1 cellular context compared by ENCODE assay signal in the genomic region with DNA sequence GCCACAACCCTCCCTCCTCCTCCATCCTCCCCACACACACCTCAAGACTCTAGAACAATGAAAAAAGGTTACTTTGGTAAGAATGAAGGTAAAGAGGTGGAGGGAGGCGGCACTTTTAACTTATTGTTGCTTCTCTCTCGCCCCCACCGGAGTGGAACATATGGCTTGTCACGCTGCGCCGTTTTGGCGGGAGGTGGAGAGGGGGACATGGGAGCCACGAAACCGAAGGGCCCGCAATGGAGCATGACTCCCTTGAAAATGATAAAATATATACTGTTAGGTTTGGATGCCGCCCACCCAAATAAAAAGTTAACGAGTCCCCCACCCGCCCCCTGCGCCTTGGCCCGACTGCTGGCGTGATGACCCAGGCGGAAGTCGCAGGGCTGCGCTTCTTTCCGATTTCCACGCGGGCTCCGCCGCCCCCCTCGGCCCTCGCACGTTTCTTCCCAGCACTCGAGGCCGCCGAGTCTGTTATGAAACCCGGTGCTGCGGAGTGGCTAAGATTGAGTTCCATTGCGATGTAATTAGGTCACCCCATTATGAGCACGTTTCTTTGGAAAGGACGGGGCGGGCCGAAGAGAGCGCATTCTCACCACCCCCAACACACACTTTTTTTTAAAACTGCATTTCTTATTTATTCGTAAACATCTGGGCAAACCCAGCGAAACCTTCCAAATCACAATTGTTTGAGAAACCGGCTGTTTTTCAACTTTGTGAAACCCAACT.
TF ChIP-seq lines count a peak whose summit lies in the region.

No MANE protein-coding gene starts in this region.

TF ChIP-seq in A549, 52 proteins besides CTCF, POLR2A, EP300 and RAD21 (continued from another document):
- TF ChIP-seq TFCP2L1 (CRISPR knock-in tag; IDR thresholded peaks at IDR 0.05) (peak; percentile 71; the same call in 1 of the 2 replicates), RCOR1 (IDR thresholded peaks at IDR 0.05; ENCODE audit: low read depth, low read length) (no peak), ZC3H11A (IDR thresholded peaks at IDR 0.05) (no peak), FOSL2 (IDR thresholded peaks at IDR 0.05) (no peak), FOSL2 (CRISPR knock-in tag; IDR thresholded peaks at IDR 0.05) (peak; percentile 24; the same call in 1 of the 2 replicates), EHF (CRISPR knock-in tag; IDR thresholded peaks at IDR 0.05) (peak; percentile 69; the same call in 1 of the 2 replicates), CEBPB (IDR thresholded peaks at IDR 0.05) (peak in 1 of 2 experiments; percentile 29; a peak in 1 of 4 replicates), JUNB (IDR thresholded peaks at IDR 0.05) (no peak), HEYL (CRISPR knock-in tag; IDR thresholded peaks at IDR 0.05) (0 out of 2 replicates have a peak, but pooled peaks have one; percentile 43), CBX2 (IDR thresholded peaks at IDR 0.05; ENCODE audit: borderline replicate concordance, low read depth) (no peak), FOXS1 (CRISPR knock-in tag; IDR thresholded peaks at IDR 0.05) (0 out of 2 replicates have a peak, but pooled peaks have one; percentile 7), HOXB13 (CRISPR knock-in tag; IDR thresholded peaks at IDR 0.05; ENCODE audit: low read depth) (no peak), POLR2AphosphoS2 (conservative IDR thresholded peaks at IDR 0.05; ENCODE audit: low read length) (no peak), HDAC2 (IDR thresholded peaks at IDR 0.05) (no peak), EHMT2 (IDR thresholded peaks at IDR 0.05; ENCODE audit: low read depth) (no peak), NR3C1 (IDR thresholded peaks at IDR 0.05) (no peak), MYC (IDR thresholded peaks at IDR 0.05; ENCODE audit: borderline replicate concordance, low read length) (peak; percentile 67; the same call in 1 of the 2 replicates), CHD2 (IDR thresholded peaks at IDR 0.05; ENCODE audit: low read length, partially characterized antibody) (peak; percentile 37), NFE2L2 (conservative IDR thresholded peaks at IDR 0.05; ENCODE audit: low read length) (no peak), MAFK (IDR thresholded peaks at IDR 0.05; ENCODE audit: partially characterized antibody) (no peak), ESRRA (IDR thresholded peaks at IDR 0.05; ENCODE audit: borderline replicate concordance, low read length) (no peak), CBX8 (IDR thresholded peaks at IDR 0.05) (no peak), KDM5A (IDR thresholded peaks at IDR 0.05) (no peak), JUN (IDR thresholded peaks at IDR 0.05) (peak in 1 of 2 experiments; percentile 71; a peak in 3 of 5 replicates), HOXB5 (CRISPR knock-in tag; IDR thresholded peaks at IDR 0.05) (peak; percentile 49), CHD4 (IDR thresholded peaks at IDR 0.05; ENCODE audit: borderline replicate concordance) (no peak), PHF8 (IDR thresholded peaks at IDR 0.05; ENCODE audit: borderline replicate concordance, low read depth) (no peak), KDM1A (IDR thresholded peaks at IDR 0.05; ENCODE audit: low read depth) (no peak), ZNF302 (CRISPR knock-in tag; IDR thresholded peaks at IDR 0.05) (no peak), GATA3 (IDR thresholded peaks at IDR 0.05; ENCODE audit: borderline replicate concordance) (0 out of 2 replicates have a peak, but pooled peaks have one; percentile 18), SREBF2 (IDR thresholded peaks at IDR 0.05) (no peak), ZFP36 (IDR thresholded peaks at IDR 0.05; ENCODE audit: borderline replicate concordance, partially characterized antibody) (no peak), TP53 (CRISPR knock-in tag; IDR thresholded peaks at IDR 0.05) (peak; percentile 82), SMC3 (IDR thresholded peaks at IDR 0.05) (no peak; the same call in 2 of the 3 replicates), RFX5 (IDR thresholded peaks at IDR 0.05) (no peak), MAZ (IDR thresholded peaks at IDR 0.05; ENCODE audit: borderline replicate concordance, low read depth, low read length) (peak; percentile 23; the same call in 1 of the 2 replicates), RARB (CRISPR knock-in tag; IDR thresholded peaks at IDR 0.05) (peak; percentile 59; the same call in 1 of the 2 replicates), BHLHE40 (IDR thresholded peaks at IDR 0.05; ENCODE audit: low read depth, low read length) (peak; percentile 92), FOSB (CRISPR knock-in tag; IDR thresholded peaks at IDR 0.05) (peak; percentile 72), NPAS2 (CRISPR knock-in tag; IDR thresholded peaks at IDR 0.05; ENCODE audit: borderline replicate concordance) (no peak)
- TF ChIP-seq, protein P1, sequence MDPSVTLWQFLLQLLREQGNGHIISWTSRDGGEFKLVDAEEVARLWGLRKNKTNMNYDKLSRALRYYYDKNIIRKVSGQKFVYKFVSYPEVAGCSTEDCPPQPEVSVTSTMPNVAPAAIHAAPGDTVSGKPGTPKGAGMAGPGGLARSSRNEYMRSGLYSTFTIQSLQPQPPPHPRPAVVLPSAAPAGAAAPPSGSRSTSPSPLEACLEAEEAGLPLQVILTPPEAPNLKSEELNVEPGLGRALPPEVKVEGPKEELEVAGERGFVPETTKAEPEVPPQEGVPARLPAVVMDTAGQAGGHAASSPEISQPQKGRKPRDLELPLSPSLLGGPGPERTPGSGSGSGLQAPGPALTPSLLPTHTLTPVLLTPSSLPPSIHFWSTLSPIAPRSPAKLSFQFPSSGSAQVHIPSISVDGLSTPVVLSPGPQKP (IDR thresholded peaks at IDR 0.05; ENCODE audit: low read depth, low read length) = no peak
- TF ChIP-seq, protein P2, sequence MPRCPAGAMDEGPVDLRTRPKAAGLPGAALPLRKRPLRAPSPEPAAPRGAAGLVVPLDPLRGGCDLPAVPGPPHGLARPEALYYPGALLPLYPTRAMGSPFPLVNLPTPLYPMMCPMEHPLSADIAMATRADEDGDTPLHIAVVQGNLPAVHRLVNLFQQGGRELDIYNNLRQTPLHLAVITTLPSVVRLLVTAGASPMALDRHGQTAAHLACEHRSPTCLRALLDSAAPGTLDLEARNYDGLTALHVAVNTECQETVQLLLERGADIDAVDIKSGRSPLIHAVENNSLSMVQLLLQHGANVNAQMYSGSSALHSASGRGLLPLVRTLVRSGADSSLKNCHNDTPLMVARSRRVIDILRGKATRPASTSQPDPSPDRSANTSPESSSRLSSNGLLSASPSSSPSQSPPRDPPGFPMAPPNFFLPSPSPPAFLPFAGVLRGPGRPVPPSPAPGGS (IDR thresholded peaks at IDR 0.05) = no peak; the same call in 2 of the 3 replicates
- TF ChIP-seq, protein P3, sequence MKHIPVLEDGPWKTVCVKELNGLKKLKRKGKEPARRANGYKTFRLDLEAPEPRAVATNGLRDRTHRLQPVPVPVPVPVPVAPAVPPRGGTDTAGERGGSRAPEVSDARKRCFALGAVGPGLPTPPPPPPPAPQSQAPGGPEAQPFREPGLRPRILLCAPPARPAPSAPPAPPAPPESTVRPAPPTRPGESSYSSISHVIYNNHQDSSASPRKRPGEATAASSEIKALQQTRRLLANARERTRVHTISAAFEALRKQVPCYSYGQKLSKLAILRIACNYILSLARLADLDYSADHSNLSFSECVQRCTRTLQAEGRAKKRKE (CRISPR knock-in tag; IDR thresholded peaks at IDR 0.05; ENCODE audit: low read depth) = peak; percentile 83; the same call in 1 of the 2 replicates
- TF ChIP-seq, protein P4, sequence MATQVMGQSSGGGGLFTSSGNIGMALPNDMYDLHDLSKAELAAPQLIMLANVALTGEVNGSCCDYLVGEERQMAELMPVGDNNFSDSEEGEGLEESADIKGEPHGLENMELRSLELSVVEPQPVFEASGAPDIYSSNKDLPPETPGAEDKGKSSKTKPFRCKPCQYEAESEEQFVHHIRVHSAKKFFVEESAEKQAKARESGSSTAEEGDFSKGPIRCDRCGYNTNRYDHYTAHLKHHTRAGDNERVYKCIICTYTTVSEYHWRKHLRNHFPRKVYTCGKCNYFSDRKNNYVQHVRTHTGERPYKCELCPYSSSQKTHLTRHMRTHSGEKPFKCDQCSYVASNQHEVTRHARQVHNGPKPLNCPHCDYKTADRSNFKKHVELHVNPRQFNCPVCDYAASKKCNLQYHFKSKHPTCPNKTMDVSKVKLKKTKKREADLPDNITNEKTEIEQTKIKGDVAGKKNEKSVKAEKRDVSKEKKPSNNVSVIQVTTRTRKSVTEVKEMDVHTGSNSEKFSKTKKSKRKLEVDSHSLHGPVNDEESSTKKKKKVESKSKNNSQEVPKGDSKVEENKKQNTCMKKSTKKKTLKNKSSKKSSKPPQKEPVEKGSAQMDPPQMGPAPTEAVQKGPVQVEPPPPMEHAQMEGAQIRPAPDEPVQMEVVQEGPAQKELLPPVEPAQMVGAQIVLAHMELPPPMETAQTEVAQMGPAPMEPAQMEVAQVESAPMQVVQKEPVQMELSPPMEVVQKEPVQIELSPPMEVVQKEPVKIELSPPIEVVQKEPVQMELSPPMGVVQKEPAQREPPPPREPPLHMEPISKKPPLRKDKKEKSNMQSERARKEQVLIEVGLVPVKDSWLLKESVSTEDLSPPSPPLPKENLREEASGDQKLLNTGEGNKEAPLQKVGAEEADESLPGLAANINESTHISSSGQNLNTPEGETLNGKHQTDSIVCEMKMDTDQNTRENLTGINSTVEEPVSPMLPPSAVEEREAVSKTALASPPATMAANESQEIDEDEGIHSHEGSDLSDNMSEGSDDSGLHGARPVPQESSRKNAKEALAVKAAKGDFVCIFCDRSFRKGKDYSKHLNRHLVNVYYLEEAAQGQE (IDR thresholded peaks at IDR 0.05) = no peak; the same call in 1 of the 2 replicates
- TF ChIP-seq, protein P5, sequence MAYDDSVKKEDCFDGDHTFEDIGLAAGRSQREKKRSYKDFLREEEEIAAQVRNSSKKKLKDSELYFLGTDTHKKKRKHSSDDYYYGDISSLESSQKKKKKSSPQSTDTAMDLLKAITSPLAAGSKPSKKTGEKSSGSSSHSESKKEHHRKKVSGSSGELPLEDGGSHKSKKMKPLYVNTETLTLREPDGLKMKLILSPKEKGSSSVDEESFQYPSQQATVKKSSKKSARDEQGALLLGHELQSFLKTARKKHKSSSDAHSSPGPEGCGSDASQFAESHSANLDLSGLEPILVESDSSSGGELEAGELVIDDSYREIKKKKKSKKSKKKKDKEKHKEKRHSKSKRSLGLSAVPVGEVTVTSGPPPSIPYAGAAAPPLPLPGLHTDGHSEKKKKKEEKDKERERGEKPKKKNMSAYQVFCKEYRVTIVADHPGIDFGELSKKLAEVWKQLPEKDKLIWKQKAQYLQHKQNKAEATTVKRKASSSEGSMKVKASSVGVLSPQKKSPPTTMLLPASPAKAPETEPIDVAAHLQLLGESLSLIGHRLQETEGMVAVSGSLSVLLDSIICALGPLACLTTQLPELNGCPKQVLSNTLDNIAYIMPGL (CRISPR knock-in tag; IDR thresholded peaks at IDR 0.05; ENCODE audit: borderline replicate concordance) = no peak
- TF ChIP-seq, protein P6, sequence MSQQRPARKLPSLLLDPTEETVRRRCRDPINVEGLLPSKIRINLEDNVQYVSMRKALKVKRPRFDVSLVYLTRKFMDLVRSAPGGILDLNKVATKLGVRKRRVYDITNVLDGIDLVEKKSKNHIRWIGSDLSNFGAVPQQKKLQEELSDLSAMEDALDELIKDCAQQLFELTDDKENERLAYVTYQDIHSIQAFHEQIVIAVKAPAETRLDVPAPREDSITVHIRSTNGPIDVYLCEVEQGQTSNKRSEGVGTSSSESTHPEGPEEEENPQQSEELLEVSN (IDR thresholded peaks at IDR 0.05; ENCODE audit: borderline replicate concordance, low read depth) = peak; percentile 95
- TF ChIP-seq, protein P7, sequence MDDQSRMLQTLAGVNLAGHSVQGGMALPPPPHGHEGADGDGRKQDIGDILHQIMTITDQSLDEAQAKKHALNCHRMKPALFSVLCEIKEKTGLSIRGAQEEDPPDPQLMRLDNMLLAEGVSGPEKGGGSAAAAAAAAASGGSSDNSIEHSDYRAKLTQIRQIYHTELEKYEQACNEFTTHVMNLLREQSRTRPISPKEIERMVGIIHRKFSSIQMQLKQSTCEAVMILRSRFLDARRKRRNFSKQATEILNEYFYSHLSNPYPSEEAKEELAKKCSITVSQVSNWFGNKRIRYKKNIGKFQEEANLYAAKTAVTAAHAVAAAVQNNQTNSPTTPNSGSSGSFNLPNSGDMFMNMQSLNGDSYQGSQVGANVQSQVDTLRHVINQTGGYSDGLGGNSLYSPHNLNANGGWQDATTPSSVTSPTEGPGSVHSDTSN (IDR thresholded peaks at IDR 0.05) = no peak; the same call in 1 of the 2 replicates
- TF ChIP-seq, protein P8, sequence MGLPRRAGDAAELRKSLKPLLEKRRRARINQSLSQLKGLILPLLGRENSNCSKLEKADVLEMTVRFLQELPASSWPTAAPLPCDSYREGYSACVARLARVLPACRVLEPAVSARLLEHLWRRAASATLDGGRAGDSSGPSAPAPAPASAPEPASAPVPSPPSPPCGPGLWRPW (IDR thresholded peaks at IDR 0.05) = no peak
